8 cellular contexts compared by ENCODE assay signal in genomic region chr6:89350281-89351037, GRCh38. TPM values are rescaled to one million over a fixed set of nuclear protein-coding genes. Genes with fewer than 3 reads are reported as not detected.
DNase-seq lines count a peak whose midpoint lies in the region; ATAC-seq and TF ChIP-seq lines count a peak whose summit lies in the region.

No MANE protein-coding gene starts in this region.

- TF ChIP-seq CTCF in fibroblast of the aortic adventitia (IDR thresholded peaks at IDR 0.05; ENCODE audit: insufficient read depth, low read length), result no peak

- CTCF ChIA-PET in activated CD8-positive, alpha-beta memory T cell treated with anti-CD3 and anti-CD28 coated beads, Interleukin-2, amount 10 ng/mL, durations not matched to agents 7 days and 5 days (lab: Charles Lee), result interaction anchor here (0.7 to 11.7 kb wide), 12 partner anchors 8 to 387 kb away, joined by 3 to 119 read pairs (median 6); partner anchors contain the start of genes PNRC1 and RNGTT

- peaks cover 16% of the 10 kb centered on the region for H3K36me3 Mint-ChIP-seq in activated CD8-positive, alpha-beta memory T cell treated with anti-CD3 and anti-CD28 coated beads, Interleukin-2, amount 10 ng/mL, durations not matched to agents 7 days and 5 days

- H3K27me3 Mint-ChIP-seq in activated CD8-positive, alpha-beta memory T cell treated with anti-CD3 and anti-CD28 coated beads, Interleukin-2, amount 10 ng/mL, durations not matched to agents 7 days and 5 days, result no peaks in the 10 kb centered on the region
- H3K27me3 Mint-ChIP-seq in stimulated activated naive CD8-positive, alpha-beta T cell treated with anti-CD3 and anti-CD28 coated beads, Interleukin-15, amount 100 ng/mL, for 72 hours, result no peaks in the 10 kb centered on the region

- in situ Hi-C loops in G401 (cut with HindIII; ENCODE audit: low sequenced_read_pairs), result no loop called here

- peak overlapping the region; percentile 34 for H3K4me3 ChIP-seq in fibroblast of the aortic adventitia (ENCODE audit: low read depth, low read length)

- H3K4me1 Mint-ChIP-seq in activated CD8-positive, alpha-beta memory T cell treated with anti-CD3 and anti-CD28 coated beads, Interleukin-2, amount 10 ng/mL, durations not matched to agents 7 days and 5 days, result peaks cover 50% of the 10 kb centered on the region
- peaks cover 59% of the 10 kb centered on the region for H3K4me1 Mint-ChIP-seq in stimulated activated naive CD8-positive, alpha-beta T cell treated with anti-CD3 and anti-CD28 coated beads, Interleukin-15, amount 100 ng/mL, for 72 hours

- H3K4me3 Mint-ChIP-seq in activated CD8-positive, alpha-beta memory T cell treated with anti-CD3 and anti-CD28 coated beads, Interleukin-2, amount 10 ng/mL, durations not matched to agents 7 days and 5 days, result peak overlapping the region; percentile 95
- H3K4me3 Mint-ChIP-seq in stimulated activated naive CD8-positive, alpha-beta T cell treated with anti-CD3 and anti-CD28 coated beads, Interleukin-15, amount 100 ng/mL, for 72 hours, result peak overlapping the region; percentile 94 to 98

- ATAC-seq in activated CD8-positive, alpha-beta memory T cell treated with anti-CD3 and anti-CD28 coated beads, Interleukin-2, amount 10 ng/mL, durations not matched to agents 7 days and 5 days, result no peak
- ATAC-seq in HG02981 (IDR thresholded peaks at IDR 0.05; ENCODE audit: unreplicated experiment), result peak; percentile 33
- no peak for ATAC-seq in stimulated activated naive CD8-positive, alpha-beta T cell treated with anti-CD3 and anti-CD28 coated beads, Interleukin-15, amount 100 ng/mL, for 72 hours

- no peaks in the 10 kb centered on the region for H3K9me3 Mint-ChIP-seq in activated CD8-positive, alpha-beta memory T cell treated with anti-CD3 and anti-CD28 coated beads, Interleukin-2, amount 10 ng/mL, durations not matched to agents 7 days and 5 days (ENCODE audit: low read depth)
- H3K9me3 Mint-ChIP-seq in stimulated activated naive CD8-positive, alpha-beta T cell treated with anti-CD3 and anti-CD28 coated beads, Interleukin-15, amount 100 ng/mL, for 72 hours, result peaks cover 0 to 4% of the 10 kb centered on the region in 2 donors

- peak overlapping the region; percentile 82 for H3K27ac Mint-ChIP-seq in activated CD8-positive, alpha-beta memory T cell treated with anti-CD3 and anti-CD28 coated beads, Interleukin-2, amount 10 ng/mL, durations not matched to agents 7 days and 5 days
- H3K27ac Mint-ChIP-seq in stimulated activated naive CD8-positive, alpha-beta T cell treated with anti-CD3 and anti-CD28 coated beads, Interleukin-15, amount 100 ng/mL, for 72 hours, result no peak overlapping the region

- DNase-seq in activated CD8-positive, alpha-beta memory T cell treated with anti-CD3 and anti-CD28 coated beads, Interleukin-2, amount 10 ng/mL, durations not matched to agents 7 days and 5 days, result no peak
- DNase-seq in activated CD8-positive, alpha-beta memory T cell treated with anti-CD3 and anti-CD28 coated beads, Interleukin-2, amount 50 U/mL, for 48 hours, result no peak
- peak; percentile 96 for DNase-seq in SKM-1 treated with dmso at 0.1 percent for 144 hours (lab: John Stamatoyannopoulos, UW; ENCODE audit: unreplicated experiment)
- peak; percentile 41 for DNase-seq in fibroblast of the aortic adventitia (ENCODE audit: low read depth)
- no peak for DNase-seq in stimulated activated naive CD8-positive, alpha-beta T cell treated with anti-CD3 and anti-CD28 coated beads, Interleukin-15, amount 100 ng/mL, for 72 hours
- no peak for DNase-seq in NCI-H748 (lab: John Stamatoyannopoulos, UW; ENCODE audit: unreplicated experiment)
- DNase-seq in G401 (ENCODE audit: low spot score), result no peak

RNA-seq across cellular contexts. Expression of gene UBE2J1, which starts 2.1 kb away (rescaled TPM):
- total RNA-seq in activated CD8-positive, alpha-beta memory T cell treated with anti-CD3 and anti-CD28 coated beads, Interleukin-2, amount 10 ng/mL, durations not matched to agents 7 days and 5 days, result 10 to 100 TPM; 26.1 to 31.2 TPM
- total RNA-seq in fibroblast of the aortic adventitia (ENCODE audit: low replicate concordance), result 23.1 and 50.9 TPM in 2 replicates
- total RNA-seq in G401 (2014; rRNA removed; shearing (Covaris generic)), result 43.8 and 60.2 TPM in 2 replicates

RNA-seq across cellular contexts. Expression of gene GABRR2, which starts 35.4 kb away (rescaled TPM):
- total RNA-seq in activated CD8-positive, alpha-beta memory T cell treated with anti-CD3 and anti-CD28 coated beads, Interleukin-2, amount 10 ng/mL, durations not matched to agents 7 days and 5 days, result 1 to 10 TPM in 1 of 2 experiments, under 1 TPM in 1; 0.67 to 1.0 TPM
- total RNA-seq in fibroblast of the aortic adventitia (ENCODE audit: low replicate concordance), result 0.09 TPM in 1 of 2 replicates, not detected in the other
- total RNA-seq in G401 (2014; rRNA removed; shearing (Covaris generic)), result not detected in 2 replicates

Comparison
In these comparisons a context has a peak if more than half of its experiments do, and no peak if none do; other contexts are left out.
1. DNase-seq: peak in SKM-1 treated with dmso at 0.1 percent for 144 hours (single experiment) and fibroblast of the aortic adventitia (single experiment); none in activated CD8-positive, alpha-beta memory T cell treated with anti-CD3 and anti-CD28 coated beads, Interleukin-2, amount 10 ng/mL, durations not matched to agents 7 days and 5 days (single experiment), activated CD8-positive, alpha-beta memory T cell treated with anti-CD3 and anti-CD28 coated beads, Interleukin-2, amount 50 U/mL, for 48 hours (single experiment), stimulated activated naive CD8-positive, alpha-beta T cell treated with anti-CD3 and anti-CD28 coated beads, Interleukin-15, amount 100 ng/mL, for 72 hours (0 of 2), NCI-H748 (single experiment) and G401 (single experiment).